In genomic region chr12:115464673-115465060, GRCh38 we compare ENCODE assay signal across 20 cellular contexts.
"Had no signal": no experiment of that assay in that cellular context is flagged by ENCODE, and none has a peak within 500 bp of the region (broad histone marks: within the 10 kb centered on the region; RNA-seq: fewer than 3 reads in every experiment).

No MANE protein-coding gene starts in this region.

- DNase-seq: heart right ventricle; hippocampal formation; immature natural killer cell; left ventricle myocardium inferior; mesendoderm; naive thymus-derived CD8-positive, alpha-beta T cell; nucleus accumbens; psoas muscle; sigmoid colon; spleen; stimulated activated CD4-positive, alpha-beta T cell treated with anti-CD3 and anti-CD28 coated beads, Interleukin-4, amount 100 ng/mL, for 24 hours; stimulated activated naive CD4-positive, alpha-beta T cell; tibial artery; trophoblast cell; upper lobe of right lung had no signal

- H3K4me3 ChIP-seq: heart right ventricle, left ventricle myocardium inferior, lung, psoas muscle, sigmoid colon, spleen, suprapubic skin, thoracic aorta, tibial artery, upper lobe of right lung had no signal

- H3K4me1 ChIP-seq: heart right ventricle, left ventricle myocardium inferior, parathyroid adenoma, psoas muscle, sigmoid colon, spleen, suprapubic skin, tibial artery, upper lobe of right lung had no signal

- H2AFZ ChIP-seq: parathyroid adenoma had no signal

- H3K79me2 ChIP-seq: parathyroid adenoma had no signal

- H3K9ac ChIP-seq: parathyroid adenoma had no signal

- H3K9me3 ChIP-seq: sigmoid colon, suprapubic skin, upper lobe of right lung had no signal

- H3K27ac ChIP-seq: heart right ventricle, left ventricle myocardium inferior, parathyroid adenoma, psoas muscle, sigmoid colon, spleen, suprapubic skin, thoracic aorta, tibial artery, upper lobe of right lung had no signal

- H3K36me3 ChIP-seq: heart right ventricle, left ventricle myocardium inferior, sigmoid colon, spleen, suprapubic skin, thoracic aorta, tibial artery, upper lobe of right lung had no signal

- ATAC-seq: heart right ventricle; naive thymus-derived CD8-positive, alpha-beta T cell; psoas muscle; stimulated activated effector memory CD8-positive, alpha-beta T cell treated with anti-CD3 and anti-CD28 coated beads, Interleukin-12 subunit alpha, Interleukin-12 subunit beta, amount 100 ng/mL, for 72 hours; upper lobe of right lung had no signal

- H3K27me3 ChIP-seq: sigmoid colon, suprapubic skin, tibial artery, upper lobe of right lung had no signal
